Comparison of ENCODE assay signal across 1 cellular context in genomic region chr1:15526490-15527339, GRCh38.
TF ChIP-seq lines count a peak whose summit lies in the region.

DNAJC16 (plus strand) TSS chr1:15526848; CDS start chr1:15529106, 2,258 bp downstream.

TF ChIP-seq in GM12878, 131 proteins besides CTCF, POLR2A, EP300 and RAD21 (continued from another document):
- TF ChIP-seq RELA (IDR thresholded peaks at IDR 0.05; ENCODE audit: borderline replicate concordance, partially characterized antibody) (peak; percentile 80), HDGF (IDR thresholded peaks at IDR 0.05) (peak; percentile 68), IRF4 (IDR thresholded peaks at IDR 0.05; ENCODE audit: low read depth, low read length) (peak; percentile 55; the same call in 1 of the 2 replicates), BMI1 (IDR thresholded peaks at IDR 0.05; ENCODE audit: borderline replicate concordance) (peak; percentile 99), CBFB (IDR thresholded peaks at IDR 0.05; ENCODE audit: low read depth) (peak; percentile 64; the same call in 1 of the 2 replicates), SMAD5 (IDR thresholded peaks at IDR 0.05; ENCODE audit: low read depth) (0 out of 2 replicates have a peak, but pooled peaks have one; percentile 52), HDAC6 (IDR thresholded peaks at IDR 0.05; ENCODE audit: unreplicated experiment) (no peak), WRNIP1 (IDR thresholded peaks at IDR 0.05; ENCODE audit: borderline replicate concordance, low read depth, low read length) (0 out of 2 replicates have a peak, but pooled peaks have one; percentile 22), IKZF1 (conservative IDR thresholded peaks at IDR 0.05) (peak; percentile 90), MAX (IDR thresholded peaks at IDR 0.05; ENCODE audit: low read depth, low read length) (peak; percentile 97), CEBPB (IDR thresholded peaks at IDR 0.05; ENCODE audit: borderline replicate concordance in 1 of 2, low read depth in 2 of 2, low read length in 2 of 2) (no peak), E2F8 (IDR thresholded peaks at IDR 0.05; ENCODE audit: low read depth, partially characterized antibody) (no peak), CHD4 (IDR thresholded peaks at IDR 0.05) (no peak), POU2F2 (IDR thresholded peaks at IDR 0.05; ENCODE audit: borderline replicate concordance, low read depth, low read length) (peak; percentile 54; the same call in 2 of the 3 replicates), NFIC (IDR thresholded peaks at IDR 0.05; ENCODE audit: low read depth, low read length) (no peak), ZZZ3 (IDR thresholded peaks at IDR 0.05; ENCODE audit: control insufficient read depth, insufficient read length, low read depth) (no peak), EGR1 (IDR thresholded peaks at IDR 0.05; ENCODE audit: borderline replicate concordance in 1 of 2, low read depth in 2 of 2, low read length in 2 of 2) (peak; percentile 5 to 44; a peak in 2 of 3 replicates), RBBP5 (conservative IDR thresholded peaks at IDR 0.05) (no peak), ZBTB11 (CRISPR knock-in tag; IDR thresholded peaks at IDR 0.05) (peak; percentile 75), RUNX3 (IDR thresholded peaks at IDR 0.05; ENCODE audit: low read length) (peak; percentile 62), NBN (IDR thresholded peaks at IDR 0.05) (peak; percentile 85), CHD2 (IDR thresholded peaks at IDR 0.05; ENCODE audit: borderline replicate concordance, low read depth, low read length) (peak; percentile 59; the same call in 1 of the 2 replicates), TAF1 (IDR thresholded peaks at IDR 0.05; ENCODE audit: borderline replicate concordance, low read depth, low read length) (peak; percentile 69; the same call in 1 of the 2 replicates), FOS (IDR thresholded peaks at IDR 0.05; ENCODE audit: borderline replicate concordance, extremely low read depth, insufficient read length) (no peak), SP1 (IDR thresholded peaks at IDR 0.05; ENCODE audit: low read depth, low read length) (peak; percentile 70), ELK1 (IDR thresholded peaks at IDR 0.05; ENCODE audit: low read depth, low read length) (0 out of 2 replicates have a peak, but pooled peaks have one; percentile 21), CREM (IDR thresholded peaks at IDR 0.05; ENCODE audit: low read depth) (peak; percentile 49; the same call in 1 of the 2 replicates), IKZF2 (IDR thresholded peaks at IDR 0.05) (peak; percentile 73 to 74), HCFC1 (IDR thresholded peaks at IDR 0.05; ENCODE audit: low read length) (peak; percentile 79)
